ENCODE assay signal across 16 cellular contexts in genomic region chr6:154399097-154399496, GRCh38. TPM values are rescaled to one million over a fixed set of nuclear protein-coding genes. Genes with fewer than 3 reads are reported as not detected.
DNase-seq lines count a peak whose midpoint lies in the region; ATAC-seq and TF ChIP-seq lines count a peak whose summit lies in the region.
"Had no signal": no experiment of that assay in that cellular context is flagged by ENCODE, and none has a peak within 500 bp of the region (broad histone marks: within the 10 kb centered on the region; RNA-seq: fewer than 3 reads in every experiment).

No MANE protein-coding gene starts in this region.

- no peaks in the 10 kb centered on the region for H3K36me3 ChIP-seq in brain microvascular endothelial cell (replicated peaks)

- in situ Hi-C loops in brain microvascular endothelial cell (cut with HindIII; ENCODE audit: low pct_ligation_motif_present, low sequenced_read_pairs), result no loop called here

- no peak for ATAC-seq in GM21528 (IDR thresholded peaks at IDR 0.05; ENCODE audit: low FRiP score, unreplicated experiment)
- no peak for ATAC-seq in GM18858 (IDR thresholded peaks at IDR 0.05; ENCODE audit: unreplicated experiment)
- no peak for ATAC-seq in GM21360 (IDR thresholded peaks at IDR 0.05; ENCODE audit: unreplicated experiment)
- ATAC-seq: gastroesophageal sphincter, left lung, pancreas had no signal

- no peak overlapping the region for H3K27ac ChIP-seq in brain microvascular endothelial cell
- H3K27ac ChIP-seq: left lung, pancreas, thoracic aorta had no signal

- no peak overlapping the region for H3K4me3 ChIP-seq in brain microvascular endothelial cell (ENCODE audit: low read depth, low read length)
- H3K4me3 ChIP-seq: gastroesophageal sphincter, left lung, pancreas, thoracic aorta had no signal

- TF ChIP-seq CTCF in brain microvascular endothelial cell (IDR thresholded peaks at IDR 0.05; ENCODE audit: low read depth, low read length, missing control alignments), result no peak

- no peaks in the 10 kb centered on the region for H3K27me3 ChIP-seq in brain microvascular endothelial cell (replicated peaks)
- H3K27me3 ChIP-seq: gastroesophageal sphincter, left lung, pancreas had no signal

- DNase-seq in HT1080 (ENCODE audit: low read depth) (peak; percentile 76), brain microvascular endothelial cell (peak; percentile 61), kidney tubule cell (ENCODE audit: low spot score) (peak; percentile 76), 8988T (no peak)
- DNase-seq: left lung, NCI-H2081, NCI-H526 treated with DMSO at 0.1 percent for 48 hours, pancreas, small intestine, T-helper 9 cell had no signal

RNA-seq across cellular contexts. Expression of gene IPCEF1, which starts 42.5 kb away (rescaled TPM):
- total RNA-seq in HT1080 (2014; rRNA removed; shearing (Covaris generic)), result not detected in 2 replicates
- polyA plus RNA-seq in HT1080 (2015; cell fraction: cytosol; rRNA removed), result 0.08 TPM in 1 of 2 replicates, not detected in the other
- 0.01 TPM in 1 of 2 replicates, not detected in the other for polyA plus RNA-seq in HT1080 (2015; cell fraction: nucleus; rRNA removed)
- total RNA-seq: OCI-LY7 had no signal
